Comparison of ENCODE assay signal across 8 cellular contexts in genomic region chr6:33248932-33249731, GRCh38. TPM values are rescaled to one million over a fixed set of nuclear protein-coding genes. Genes with fewer than 3 reads are reported as not detected.
DNase-seq lines count a peak whose midpoint lies in the region; ATAC-seq and TF ChIP-seq lines count a peak whose summit lies in the region.

No MANE protein-coding gene starts in this region.

- H3K9me3 ChIP-seq in heart right ventricle (no peaks in the 10 kb centered on the region), upper lobe of right lung (no peaks in the 10 kb centered on the region)

- intact Hi-C loops in heart right ventricle (cut with DNase I): loop anchor here (1.0 to 10.0 kb wide), 22 partner anchors 37 to 355 kb away; partner anchors contain the start of genes RXRB (in 3 of the 10), SLC39A7 (in 3 of the 10), HSD17B8 (in 2 of the 10) and HLA-DOA (in 1 of the 10)
- intact Hi-C loops in posterior cingulate gyrus (cut with DNase I): loop anchor here (1.0 to 10.0 kb wide), 6 partner anchors 37 to 362 kb away; partner anchors contain the start of gene COL11A2
- intact Hi-C loops in upper lobe of right lung (cut with DNase I): loop anchor here (10.0 kb wide), 3 partner anchors 84 to 234 kb away; no protein-coding TSS in a partner anchor

- DNase-seq in NCI-H1436 (lab: John Stamatoyannopoulos, UW) (peak; percentile 98), T follicular helper cell (ENCODE audit: low read depth) (peak; percentile 92), amniotic epithelial cell (ENCODE audit: low read depth) (peak; percentile 99), heart right ventricle (peak; percentile 97 to 98), posterior cingulate gyrus (peak; percentile 93 to 99 (median 97)), upper lobe of right lung (peak; percentile 98)

- H3K27me3 ChIP-seq in heart right ventricle (peaks cover 0 to 12% (median 0%) of the 10 kb centered on the region in 7 donors), upper lobe of right lung (no peaks in the 10 kb centered on the region)

- ATAC-seq in HG02798 (IDR thresholded peaks at IDR 0.05; ENCODE audit: poor library complexity, unreplicated experiment): peak; percentile 93
- peak; percentile 94 to 98 (median 97) for ATAC-seq in heart right ventricle
- ATAC-seq in upper lobe of right lung: peak; percentile 96

- H3K4me3 ChIP-seq in GM12875 (ENCODE audit: low read depth, low read length) (peak overlapping the region; percentile 43), heart right ventricle (peak overlapping the region; percentile 22 to 76 (median 61)), upper lobe of right lung (peak overlapping the region; percentile 59)

- WGBS in heart right ventricle, 2 donors: 0% methylated on average over 58 of the region's 58 CpGs

- no peak for TF ChIP-seq CTCF in GM12875 (IDR thresholded peaks at IDR 0.05; ENCODE audit: borderline replicate concordance, insufficient read depth, low read depth, low read length)
- peak in 5 of 9 donors; percentile 28 to 56 (median 36) for TF ChIP-seq CTCF in heart right ventricle (IDR thresholded peaks at IDR 0.05)
- peak; percentile 39 for TF ChIP-seq CTCF in upper lobe of right lung (IDR thresholded peaks at IDR 0.05)

- peaks cover 7 to 33% (median 22%) of the 10 kb centered on the region in 9 donors for H3K4me1 ChIP-seq in heart right ventricle
- peaks cover 21% of the 10 kb centered on the region for H3K4me1 ChIP-seq in upper lobe of right lung

- H3K27ac ChIP-seq in heart right ventricle (peak overlapping the region; percentile 82 to 96 (median 92)), upper lobe of right lung (peak overlapping the region; percentile 95)

- peaks cover 0 to 34% (median 8%) of the 10 kb centered on the region in 9 donors for H3K36me3 ChIP-seq in heart right ventricle
- peaks cover 22% of the 10 kb centered on the region for H3K36me3 ChIP-seq in upper lobe of right lung

RNA-seq across cellular contexts. Expression of gene VPS52, which starts 22.5 kb away (rescaled TPM):
- total RNA-seq in heart right ventricle (10 to 100 TPM; 29.8 to 41.6 (median 35.9) TPM), upper lobe of right lung (47.5 TPM)
- polyA plus RNA-seq in heart right ventricle: 10 to 100 TPM; 25.2 to 45.7 TPM

RNA-seq across cellular contexts. Expression of gene RPS18, which starts 22.7 kb away (rescaled TPM):
- total RNA-seq in heart right ventricle (1,000 to 10,000 TPM in 3 of 10 donors, 100 to 1,000 TPM in 7; 767 to 1,326 (median 860) TPM), upper lobe of right lung (1,687 TPM)
- polyA plus RNA-seq in heart right ventricle: 1,000 to 10,000 TPM; 2,826 to 4,398 TPM

RNA-seq across cellular contexts. Expression of gene B3GALT4, which starts 27.8 kb away (rescaled TPM):
- total RNA-seq in heart right ventricle: 10 to 100 TPM in 2 of 10 donors, 1 to 10 TPM in 8; 5.3 to 12.2 (median 8.0) TPM
- polyA plus RNA-seq in heart right ventricle: 1 to 10 TPM; 7.0 to 9.1 TPM
- total RNA-seq in upper lobe of right lung: 16.8 TPM

RNA-seq across cellular contexts. Expression of gene WDR46, which starts 39.9 kb away (rescaled TPM):
- total RNA-seq in heart right ventricle (10 to 100 TPM; 11.0 to 27.8 (median 16.2) TPM), upper lobe of right lung (37.0 TPM)
- polyA plus RNA-seq in heart right ventricle: 10 to 100 TPM; 27.4 to 40.6 TPM

RNA-seq across cellular contexts. Expression of gene PFDN6, which starts 40.3 kb away (rescaled TPM):
- 10 to 100 TPM; 31.7 to 58.3 (median 40.2) TPM for total RNA-seq in heart right ventricle
- 100 to 1,000 TPM; 248 to 448 TPM for polyA plus RNA-seq in heart right ventricle
- 39.3 TPM for total RNA-seq in upper lobe of right lung

Comparison
In these comparisons a context has a peak if more than half of its experiments do, and no peak if none do; other contexts are left out.
1. Peak in every context shown above with its lines: DNase-seq, ATAC-seq, H3K4me3 ChIP-seq and H3K27ac ChIP-seq.